ENCODE assay signal across 15 cellular contexts in genomic region chr3:188205992-188206416, GRCh38. TPM values are rescaled to one million over a fixed set of nuclear protein-coding genes. Genes with fewer than 3 reads are reported as not detected.
DNase-seq lines count a peak whose midpoint lies in the region; TF ChIP-seq lines count a peak whose summit lies in the region.
"Had no signal": no experiment of that assay in that cellular context is flagged by ENCODE, and none has a peak within 500 bp of the region (broad histone marks: within the 10 kb centered on the region; RNA-seq: fewer than 3 reads in every experiment).

No MANE protein-coding gene starts in this region.

- no peaks in the 10 kb centered on the region for H3K9me3 ChIP-seq in OCI-LY7 (ENCODE audit: low read length)
- H3K9me3 ChIP-seq: tibial nerve had no signal

- CTCF ChIA-PET in OCI-LY7 (lab: Charles Lee; ENCODE audit: unreplicated experiment), result interaction anchor here (0.7 to 1.1 kb wide), 2 partner anchors 66 to 108 kb away, joined by 3 to 4 read pairs; no protein-coding TSS in a partner anchor

- peak overlapping the region; percentile 1; the same call in 1 of the 2 replicates for H2AFZ ChIP-seq in OCI-LY7 (ENCODE audit: low read length)

- in situ Hi-C loops in ACHN (cut with HindIII; ENCODE audit: low pct_ligation_motif_present, low pct_unique_long_range_greater_than_20kb, low sequenced_read_pairs), result no loop called here

- H3K4me3 ChIP-seq in OCI-LY7 (ENCODE audit: low read depth, low read length, poor library complexity, severe bottlenecking) (no peak overlapping the region), epithelial cell of proximal tubule (ENCODE audit: low read depth, low read length) (no peak overlapping the region), retinal pigment epithelial cell (ENCODE audit: low read length) (no peak overlapping the region)
- H3K4me3 ChIP-seq: tibial nerve had no signal

- no peak overlapping the region for H3K27ac ChIP-seq in OCI-LY7 (ENCODE audit: low read depth, low read length, poor library complexity, severe bottlenecking)
- H3K27ac ChIP-seq: tibial nerve had no signal

- H3K79me2 ChIP-seq in OCI-LY7 (ENCODE audit: insufficient read depth, low read depth, low read length), result no peaks in the 10 kb centered on the region

- DNase-seq in OCI-LY7 (ENCODE audit: low spot score), result peak; percentile 56
- no peak for DNase-seq in epithelial cell of proximal tubule (ENCODE audit: low read depth)
- DNase-seq in retinal pigment epithelial cell (ENCODE audit: low read depth), result no peak
- no peak for DNase-seq in ACHN
- DNase-seq in effector CD4-positive, alpha-beta T cell, result no peak
- no peak for DNase-seq in hypothalamus (lab: John Stamatoyannopoulos, UW)
- no peak for DNase-seq in T-helper 2 cell
- DNase-seq: activated CD4-positive, CD25-positive, alpha-beta regulatory T cell; activated effector memory CD4-positive, alpha-beta T cell treated with Interleukin-2 at 50 U/mL for 16 hours; DMS153; H7; NCI-H1694 treated with DMSO at 0.1 percent for 48 hours; OCI-M1 had no signal

- peaks cover 31% of the 10 kb centered on the region for H3K4me1 ChIP-seq in OCI-LY7 (ENCODE audit: insufficient read depth, low read length, poor library complexity, severe bottlenecking)

- no TSS peak for BruUV-seq in OCI-LY7 (replicated peaks; lab: Mats Ljungman, UMichigan)

- H3K4me2 ChIP-seq in OCI-LY7 (ENCODE audit: low read length), result no peak overlapping the region

- intact Hi-C loops in OCI-LY7 (cut with micrococcal nuclease; ENCODE audit: unreplicated experiment), result no loop called here

- POLR2A ChIA-PET in OCI-LY7 (lab: Charles Lee), result interaction anchor here (0.5 to 2.5 kb wide), 15 partner anchors 8 to 460 kb away, joined by 3 to 7 read pairs (median 4); no protein-coding TSS in a partner anchor

- TF ChIP-seq CTCF in GM12873 (IDR thresholded peaks at IDR 0.05; ENCODE audit: insufficient read depth, low read depth, low read length, missing control alignments), result peak; percentile 47
- peak; percentile 78 for TF ChIP-seq CTCF in OCI-LY7 (conservative IDR thresholded peaks at IDR 0.05; ENCODE audit: low read length)
- peak; percentile 63 for TF ChIP-seq CTCF in epithelial cell of proximal tubule (conservative IDR thresholded peaks at IDR 0.05; ENCODE audit: low read depth, low read length)
- TF ChIP-seq CTCF in retinal pigment epithelial cell (conservative IDR thresholded peaks at IDR 0.05; ENCODE audit: low read depth, low read length), result peak; percentile 46

- H3K36me3 ChIP-seq in OCI-LY7 (ENCODE audit: insufficient read depth, low read length), result no peaks in the 10 kb centered on the region

- H4K20me1 ChIP-seq in OCI-LY7 (ENCODE audit: insufficient read depth, low read length), result no peaks in the 10 kb centered on the region

- H3K9me2 ChIP-seq in OCI-LY7 (ENCODE audit: insufficient read depth, low read length), result no peaks in the 10 kb centered on the region

RNA-seq across cellular contexts. Expression of gene LPP, which starts 52.0 kb away (rescaled TPM):
- 7.4 and 10.9 TPM in 2 replicates for total RNA-seq in OCI-LY7 (2014; rRNA removed; shearing (Covaris generic))
- total RNA-seq in OCI-LY7 (2022) (102 and 119 TPM in 2 replicates), epithelial cell of proximal tubule (53.6 and 93.9 TPM in 2 replicates)
